Comparison of ENCODE assay signal across 22 cellular contexts in genomic region chr22:37357471-37357870, GRCh38.
"Had no signal": no experiment of that assay in that cellular context is flagged by ENCODE, and none has a peak within 500 bp of the region (broad histone marks: within the 10 kb centered on the region; RNA-seq: fewer than 3 reads in every experiment).

No MANE protein-coding gene starts in this region.

- H3K9me3 ChIP-seq: gastrocnemius medialis, pancreas, suprapubic skin, thyroid gland, upper lobe of left lung, uterus had no signal

- ATAC-seq: gastrocnemius medialis; left lobe of liver; natural killer cell treated with Interleukin-12 subunit alpha and Interleukin-12 subunit beta and Interleukin-15 and Interleukin-18, amount 100 ng/mL, for 72 hours; pancreas; right cardiac atrium; stimulated activated naive CD8-positive, alpha-beta T cell treated with anti-CD3 and anti-CD28 coated beads, Interleukin-15, Interleukin-2, amounts not matched to agents 100 U/mL and 50 U/mL, for 24 hours had no signal

- H3K4me3 Mint-ChIP-seq: endodermal cell; mesothelial cell of epicardium; natural killer cell treated with Interleukin-12 subunit alpha and Interleukin-12 subunit beta and Interleukin-15 and Interleukin-18, amount 100 ng/mL, for 72 hours; neural progenitor cell had no signal

- H3K27ac Mint-ChIP-seq: endodermal cell; mesothelial cell of epicardium; natural killer cell treated with Interleukin-12 subunit alpha and Interleukin-12 subunit beta and Interleukin-15 and Interleukin-18, amount 100 ng/mL, for 72 hours; neural progenitor cell; progenitor cell of endocrine pancreas had no signal

- H3K36me3 Mint-ChIP-seq: mesothelial cell of epicardium; natural killer cell treated with Interleukin-12 subunit alpha and Interleukin-12 subunit beta and Interleukin-15 and Interleukin-18, amount 100 ng/mL, for 72 hours; neural progenitor cell had no signal

- H3K27me3 ChIP-seq: neural progenitor cell, pancreas, thyroid gland, upper lobe of left lung, uterus had no signal

- H3K36me3 ChIP-seq: gastrocnemius medialis, neural progenitor cell, pancreas, suprapubic skin, thyroid gland, upper lobe of left lung, uterus had no signal

- H3K9ac ChIP-seq: neural progenitor cell had no signal

- H3K27ac ChIP-seq: coronary artery, gastrocnemius medialis, neural progenitor cell, pancreas, suprapubic skin, thyroid gland, upper lobe of left lung, uterus had no signal

- DNase-seq: effector CD4-positive, alpha-beta T cell; endodermal cell; gastrocnemius medialis; glutamatergic neuron; islet precursor cell; nucleus accumbens; pancreas; stimulated activated CD4-positive, alpha-beta T cell treated with anti-CD3 and anti-CD28 coated beads, Interleukin-2, amount 100 ng/mL, for 48 hours; stimulated activated naive CD8-positive, alpha-beta T cell treated with anti-CD3 and anti-CD28 coated beads, Interleukin-15, Interleukin-2, amounts not matched to agents 100 U/mL and 50 U/mL, for 24 hours; thyroid gland; upper lobe of left lung; uterus had no signal

- H3K9me3 Mint-ChIP-seq: endodermal cell; natural killer cell treated with Interleukin-12 subunit alpha and Interleukin-12 subunit beta and Interleukin-15 and Interleukin-18, amount 100 ng/mL, for 72 hours; neural progenitor cell had no signal

- H2AFZ ChIP-seq: neural progenitor cell had no signal

- H3K4me3 ChIP-seq: coronary artery, gastrocnemius medialis, neural progenitor cell, pancreas, smooth muscle cell, suprapubic skin, thyroid gland, upper lobe of left lung, uterus had no signal

- FAIRE-seq: endothelial cell of umbilical vein, pancreas had no signal

- H3K4me2 ChIP-seq: neural progenitor cell, smooth muscle cell had no signal

- H3K4me1 ChIP-seq: gastrocnemius medialis, pancreas, suprapubic skin, thyroid gland, upper lobe of left lung, uterus had no signal
